In the genomic region with DNA sequence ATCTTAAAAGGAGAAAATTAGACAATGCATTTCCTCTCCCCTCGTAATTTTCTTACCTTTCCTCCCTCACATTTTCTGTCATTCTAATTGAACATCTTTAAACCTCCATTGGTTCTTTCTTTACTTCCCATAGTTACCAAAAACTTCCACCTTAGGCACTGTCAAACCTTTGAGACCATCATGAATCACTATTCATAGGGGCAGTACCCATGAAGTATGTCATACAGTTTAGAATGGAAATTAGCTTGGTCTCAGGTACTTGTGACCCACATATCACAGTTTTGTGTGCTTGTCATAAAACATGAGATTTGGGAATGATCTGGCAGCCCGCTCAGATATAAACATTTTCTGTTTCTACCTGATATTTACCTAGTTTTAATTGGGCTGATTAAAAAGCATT, we compare ENCODE assay signal across 26 cellular contexts.
"Had no signal": no experiment of that assay in that cellular context is flagged by ENCODE, and none has a peak within 500 bp of the region (broad histone marks: within the 10 kb centered on the region; RNA-seq: fewer than 3 reads in every experiment).

No MANE protein-coding gene starts in this region.

- H3K27ac Mint-ChIP-seq: activated CD4-positive, alpha-beta T cell treated with anti-CD3 and anti-CD28 coated beads, Interleukin-2, amount 10 ng/mL, durations not matched to agents 7 days and 5 days; activated naive CD4-positive, alpha-beta T cell treated with anti-CD3 and anti-CD28 coated beads, Interleukin-2, amount 50 U/mL, for 72 hours; activated T-cell treated with anti-CD3 and anti-CD28 coated beads, Interleukin-2, amount 50 U/mL, for 24 hours; activated T-cell treated with anti-CD3 and anti-CD28 coated beads, Interleukin-2, amount 50 U/mL, for 72 hours; brain had no signal

- H3K4me3 Mint-ChIP-seq: activated CD4-positive, alpha-beta T cell treated with anti-CD3 and anti-CD28 coated beads, Interleukin-2, amount 10 ng/mL, durations not matched to agents 7 days and 5 days; activated T-cell treated with anti-CD3 and anti-CD28 coated beads, Interleukin-2, amount 50 U/mL, for 24 hours; activated T-cell treated with anti-CD3 and anti-CD28 coated beads, Interleukin-2, amount 50 U/mL, for 72 hours; brain had no signal

- ATAC-seq: activated T-cell treated with anti-CD3 and anti-CD28 coated beads, Interleukin-2, amount 50 U/mL, for 72 hours; gastroesophageal sphincter; heart right ventricle had no signal

- H3K27me3 Mint-ChIP-seq: activated CD4-positive, alpha-beta T cell treated with anti-CD3 and anti-CD28 coated beads, Interleukin-2, amount 10 ng/mL, durations not matched to agents 7 days and 5 days; activated T-cell treated with anti-CD3 and anti-CD28 coated beads, Interleukin-2, amount 50 U/mL, for 24 hours had no signal

- DNase-seq: activated CD4-positive, alpha-beta T cell treated with anti-CD3 and anti-CD28 coated beads for 4 hours; activated CD4-positive, alpha-beta T cell treated with anti-CD3 and anti-CD28 coated beads, Interleukin-2, amount 10 ng/mL, durations not matched to agents 7 days and 5 days; activated CD4-positive, alpha-beta T cell treated with anti-CD3 and anti-CD28 coated beads, Interleukin-2, amount 50 U/mL, for 48 hours; activated CD4-positive, CD25-positive, alpha-beta regulatory T cell; activated CD4-positive, CD25-positive, alpha-beta regulatory T cell treated with anti-CD3 and anti-CD28 coated beads, Interleukin-2, amount 50 U/mL, for 72 hours; activated CD8-positive, alpha-beta memory T cell treated with anti-CD3 and anti-CD28 coated beads, Interleukin-2, amount 50 U/mL, for 48 hours; activated effector memory CD4-positive, alpha-beta T cell treated with Interleukin-2 at 50 U/mL for 16 hours; activated gamma-delta T cell treated with Interleukin-2 at 50 U/mL for 16 hours; activated naive CD4-positive, alpha-beta T cell treated with Interleukin-2 at 50 U/mL for 16 hours; activated T-cell treated with anti-CD3 and anti-CD28 coated beads for 4 hours; activated T-cell treated with anti-CD3 and anti-CD28 coated beads, Interleukin-2, amount 50 U/mL, for 24 hours; activated T-cell treated with anti-CD3 and anti-CD28 coated beads, Interleukin-2, amount 50 U/mL, for 72 hours; central memory CD4-positive, alpha-beta T cell; cerebellar nuclear complex; colonic mucosa; effector CD8-positive, alpha-beta T cell; esophagus squamous epithelium; foreskin melanocyte; heart right ventricle; T-helper 1 cell; T-helper 2 cell had no signal

- H3K9me3 Mint-ChIP-seq: activated CD4-positive, alpha-beta T cell treated with anti-CD3 and anti-CD28 coated beads, Interleukin-2, amount 10 ng/mL, durations not matched to agents 7 days and 5 days; activated naive CD4-positive, alpha-beta T cell treated with anti-CD3 and anti-CD28 coated beads, Interleukin-2, amount 50 U/mL, for 72 hours; activated T-cell treated with anti-CD3 and anti-CD28 coated beads, Interleukin-2, amount 50 U/mL, for 24 hours; activated T-cell treated with anti-CD3 and anti-CD28 coated beads, Interleukin-2, amount 50 U/mL, for 72 hours; brain had no signal

- H3K9me3 ChIP-seq: ascending aorta, breast epithelium, colonic mucosa, esophagus squamous epithelium, gastroesophageal sphincter, heart right ventricle had no signal
